14 cellular contexts compared by ENCODE assay signal in genomic region chr16:81326971-81327370, GRCh38. TPM values are rescaled to one million over a fixed set of nuclear protein-coding genes. Genes with fewer than 3 reads are reported as not detected.
DNase-seq lines count a peak whose midpoint lies in the region; ATAC-seq and TF ChIP-seq lines count a peak whose summit lies in the region.
"Had no signal": no experiment of that assay in that cellular context is flagged by ENCODE, and none has a peak within 500 bp of the region (broad histone marks: within the 10 kb centered on the region; RNA-seq: fewer than 3 reads in every experiment).

No MANE protein-coding gene starts in this region.

- no TSS peak for BruUV-seq in OCI-LY7 (replicated peaks; lab: Mats Ljungman, UMichigan)

- H3K9me2 ChIP-seq in OCI-LY7 (ENCODE audit: insufficient read depth, low read length), result no peaks in the 10 kb centered on the region

- TF ChIP-seq EP300 in gastroesophageal sphincter (IDR thresholded peaks at IDR 0.05), result no peak

- no peak for TF ChIP-seq POLR2A in gastroesophageal sphincter (IDR thresholded peaks at IDR 0.05)

- CTCF ChIA-PET in WTC11 (lab: Charles Lee), result no interaction called here
- CTCF ChIA-PET in OCI-LY7 (lab: Charles Lee; ENCODE audit: unreplicated experiment), result no interaction called here

- H3K27ac ChIP-seq in muscle layer of colon (ENCODE audit: low read depth, low read length), result peak overlapping the region; percentile 48
- no peak overlapping the region for H3K27ac ChIP-seq in OCI-LY7 (ENCODE audit: low read depth, low read length, poor library complexity, severe bottlenecking)
- H3K27ac ChIP-seq in gastroesophageal sphincter, result peak overlapping the region in 2 of 4 donors; percentile 13 to 18

- H3K9me3 ChIP-seq in muscle layer of colon (ENCODE audit: low read length), result no peaks in the 10 kb centered on the region
- H3K9me3 ChIP-seq in OCI-LY7 (ENCODE audit: low read length), result no peaks in the 10 kb centered on the region
- no peaks in the 10 kb centered on the region for H3K9me3 ChIP-seq in gastroesophageal sphincter

- intact Hi-C loops in OCI-LY7 (cut with micrococcal nuclease; ENCODE audit: unreplicated experiment), result no loop called here

- H3K4me2 ChIP-seq in OCI-LY7 (ENCODE audit: low read length), result no peak overlapping the region

- H3K4me1 Mint-ChIP-seq in WTC11 (peaks cover 3% of the 10 kb centered on the region; the same call in 1 of the 2 replicates), type B pancreatic cell (ENCODE audit: unreplicated experiment) (peaks cover 27% of the 10 kb centered on the region), nephron progenitor cell (peaks cover 21% of the 10 kb centered on the region)

- no peak overlapping the region for H2AFZ ChIP-seq in OCI-LY7 (ENCODE audit: low read length)

- H3K4me3 ChIP-seq in muscle layer of colon (ENCODE audit: low read depth in 1 of 2, low read length in 2 of 2) (no peak overlapping the region), OCI-LY7 (ENCODE audit: low read depth, low read length, poor library complexity, severe bottlenecking) (no peak overlapping the region), gastroesophageal sphincter (no peak overlapping the region)

- H3K27ac Mint-ChIP-seq in WTC11 (peak overlapping the region; percentile 42), type B pancreatic cell (peak overlapping the region; percentile 72), nephron progenitor cell (no peak overlapping the region)

- no peaks in the 10 kb centered on the region for H3K27me3 ChIP-seq in muscle layer of colon (ENCODE audit: control insufficient read depth in 1 of 2, insufficient read depth in 2 of 2, low read length in 2 of 2)
- H3K27me3 ChIP-seq in gastroesophageal sphincter, result no peaks in the 10 kb centered on the region

- 0 out of 2 replicates have a peak, but pooled peaks cover 4% of the 10 kb centered on the region for H4K20me1 ChIP-seq in OCI-LY7 (ENCODE audit: insufficient read depth, low read length)

- no peak for TF ChIP-seq CTCF in WTC11 (IDR thresholded peaks at IDR 0.05)
- no peak for TF ChIP-seq CTCF in type B pancreatic cell (conservative IDR thresholded peaks at IDR 0.05)
- no peak for TF ChIP-seq CTCF in OCI-LY7 (conservative IDR thresholded peaks at IDR 0.05; ENCODE audit: low read length)
- TF ChIP-seq CTCF in gastroesophageal sphincter (IDR thresholded peaks at IDR 0.05), result no peak
- TF ChIP-seq CTCF in nephron progenitor cell (IDR thresholded peaks at IDR 0.05), result no peak

- H3K27me3 Mint-ChIP-seq in WTC11 (ENCODE audit: low read depth) (no peaks in the 10 kb centered on the region), type B pancreatic cell (no peaks in the 10 kb centered on the region), nephron progenitor cell (ENCODE audit: low read depth, poor library complexity) (no peaks in the 10 kb centered on the region)

- ATAC-seq in WTC11, result no peak
- peak; percentile 5 for ATAC-seq in esophagus mucosa
- no peak for ATAC-seq in gastroesophageal sphincter
- ATAC-seq: HepG2 had no signal

- H3K36me3 Mint-ChIP-seq in WTC11, result no peaks in the 10 kb centered on the region
- H3K36me3 Mint-ChIP-seq in type B pancreatic cell, result peaks cover 14% of the 10 kb centered on the region
- H3K36me3 Mint-ChIP-seq in nephron progenitor cell (ENCODE audit: low read depth), result peaks cover 10% of the 10 kb centered on the region

- DNase-seq in WTC11 (ENCODE audit: low spot score) (no peak), type B pancreatic cell (ENCODE audit: extremely low spot score, unreplicated experiment) (no peak), OCI-LY7 (ENCODE audit: low spot score) (no peak), nephron progenitor cell (no peak)
- DNase-seq: AML-193, COR-L47, KG1, NCI-H1436 treated with DMSO at 0.1 percent for 48 hours, NCI-H2029 treated with DMSO at 0.1 percent for 48 hours, NCI-H748 treated with DMSO at 0.1 percent for 48 hours had no signal

- WGBS in gastroesophageal sphincter (ENCODE audit: low coverage in 1 of 2), 2 donors, result 42 to 55% methylated on average over 6 of the region's 6 CpGs

- H3K4me1 ChIP-seq in muscle layer of colon (ENCODE audit: insufficient read depth, low read length), result peaks cover 41% of the 10 kb centered on the region
- H3K4me1 ChIP-seq in OCI-LY7 (ENCODE audit: insufficient read depth, low read length, poor library complexity, severe bottlenecking), result no peaks in the 10 kb centered on the region
- H3K4me1 ChIP-seq in gastroesophageal sphincter, result peaks cover 0 to 29% (median 6%) of the 10 kb centered on the region in 3 donors

- H3K79me2 ChIP-seq in OCI-LY7 (ENCODE audit: insufficient read depth, low read depth, low read length), result no peaks in the 10 kb centered on the region

- no peak overlapping the region for H3K4me3 Mint-ChIP-seq in WTC11
- no peak overlapping the region for H3K4me3 Mint-ChIP-seq in type B pancreatic cell
- H3K4me3 Mint-ChIP-seq in nephron progenitor cell, result no peak overlapping the region

- H3K9ac ChIP-seq in muscle layer of colon (ENCODE audit: low read length), result no peak overlapping the region

- no peaks in the 10 kb centered on the region for H3K9me3 Mint-ChIP-seq in WTC11
- H3K9me3 Mint-ChIP-seq in type B pancreatic cell, result no peaks in the 10 kb centered on the region
- no peaks in the 10 kb centered on the region for H3K9me3 Mint-ChIP-seq in nephron progenitor cell

- POLR2A ChIA-PET in WTC11 (lab: Charles Lee) (interaction anchor here (1.4 kb wide), 1 partner anchor 12 kb away, joined by 5 read pairs; the partner anchor contains the start of gene GAN), OCI-LY7 (lab: Charles Lee) (no interaction called here)

- no peaks in the 10 kb centered on the region for H3K36me3 ChIP-seq in muscle layer of colon (ENCODE audit: insufficient read depth, low read length)
- no peaks in the 10 kb centered on the region for H3K36me3 ChIP-seq in OCI-LY7 (ENCODE audit: insufficient read depth, low read length)
- H3K36me3 ChIP-seq in gastroesophageal sphincter, result no peaks in the 10 kb centered on the region

TF ChIP-seq in WTC11, 78 proteins besides CTCF, POLR2A, EP300 and RAD21 (continues in another document):
- TF ChIP-seq USF2 (CRISPR knock-in tag; IDR thresholded peaks at IDR 0.05) (no peak), ZNF671 (CRISPR knock-in tag; IDR thresholded peaks at IDR 0.05) (no peak), AR (CRISPR knock-in tag; IDR thresholded peaks at IDR 0.05) (no peak), SOX15 (CRISPR knock-in tag; IDR thresholded peaks at IDR 0.05) (no peak), FOXP1 (CRISPR knock-in tag; IDR thresholded peaks at IDR 0.05; ENCODE audit: borderline replicate concordance) (no peak), JUN (CRISPR knock-in tag; IDR thresholded peaks at IDR 0.05) (no peak), EMX1 (CRISPR knock-in tag; IDR thresholded peaks at IDR 0.05) (no peak)

RNA-seq across cellular contexts. Expression of gene GAN, which starts 12.2 kb away (rescaled TPM):
- total RNA-seq in WTC11 (2021) (20.1 to 25.4 TPM (median 21.8 TPM) in 3 replicates), esophagus mucosa (19.9 TPM), type B pancreatic cell (ENCODE audit: low replicate concordance) (14.8 and 32.7 TPM in 2 replicates), OCI-LY7 (2022) (10.5 and 14.2 TPM in 2 replicates), gastroesophageal sphincter (10 to 100 TPM; 12.9 to 15.7 (median 14.0) TPM)
- 5.1 and 6.2 TPM in 2 replicates for total RNA-seq in OCI-LY7 (2014; rRNA removed; shearing (Covaris generic))
